Comparison of ENCODE assay signal across 8 cellular contexts in the genomic region with DNA sequence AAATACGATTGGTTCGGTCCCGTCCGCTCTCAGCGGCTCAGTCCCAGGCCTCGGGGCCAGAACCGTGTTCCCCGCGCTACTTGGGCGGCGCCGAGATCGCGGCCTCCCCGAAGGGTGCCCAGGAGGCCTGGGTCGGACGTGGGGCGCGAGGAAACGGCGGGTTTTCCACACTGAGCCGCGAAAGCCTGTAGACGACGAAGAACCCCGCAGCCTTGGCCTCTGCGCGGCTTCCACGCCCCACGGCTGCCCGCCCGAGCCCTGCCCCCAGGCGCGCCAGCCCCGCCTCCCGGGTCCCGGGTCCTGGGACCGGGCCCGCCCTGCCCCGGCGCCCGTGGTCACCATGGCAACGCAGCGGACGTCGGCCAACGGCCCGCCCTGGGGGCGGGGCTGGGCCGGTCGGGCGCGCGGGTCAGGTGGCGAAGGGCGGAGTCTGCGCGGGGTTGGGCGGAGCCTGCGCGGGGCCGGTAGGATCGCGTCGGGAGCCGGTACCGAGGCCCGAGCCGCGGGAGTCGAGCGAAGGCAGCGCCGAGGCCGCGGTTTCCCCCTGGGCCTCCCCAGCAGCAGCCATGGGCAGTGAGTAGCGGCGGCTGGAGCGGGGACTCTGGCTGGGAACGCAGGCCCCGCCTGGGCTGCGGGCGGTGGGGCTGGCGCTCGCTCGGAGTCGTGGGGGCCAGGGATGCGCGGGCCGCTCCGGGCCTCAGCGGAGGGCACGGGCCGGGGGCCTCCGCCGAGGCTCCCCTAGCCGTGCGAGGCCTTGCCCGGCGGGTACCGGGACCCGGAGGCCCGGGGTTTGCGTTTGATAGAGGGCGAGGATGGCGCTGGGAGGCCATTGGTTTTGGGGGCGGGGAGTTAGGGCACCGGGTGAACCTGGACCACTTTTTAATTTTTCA. TPM values are rescaled to one million over a fixed set of nuclear protein-coding genes. Genes with fewer than 3 reads are reported as not detected.
DNase-seq lines count a peak whose midpoint lies in the region; ATAC-seq and TF ChIP-seq lines count a peak whose summit lies in the region.

Gene SEC61A2, plus strand, starts transcription at position 456 of the 890 bp plus-strand sequence. Its CDS starts 111 bp downstream, at position 567.

- no peak for TF ChIP-seq RAD21 in IMR-90 (IDR thresholded peaks at IDR 0.05; ENCODE audit: low read length)

- CTCF ChIA-PET in IMR-90 (lab: Yijun Ruan, JAX), result interaction anchor here (1.0 kb wide), 1 partner anchor 26 kb away, joined by 6 read pairs; no protein-coding TSS in a partner anchor

- intact Hi-C loops in IMR-90 (cut with micrococcal nuclease), result no loop called here

- H3K79me1 ChIP-seq in IMR-90 (ENCODE audit: low read depth in 1 of 2, low read length in 2 of 2), result peaks cover 12 to 35% of the 10 kb centered on the region in 2 experiments; a peak in 3 of 4 replicates

- H3K27ac ChIP-seq in IMR-90 (ENCODE audit: insufficient read depth, low read length), result peak within 1 kb of the TSS; percentile 94
- H3K27ac ChIP-seq in esophagus (ENCODE audit: low read depth in 2 of 2, low read length in 1 of 2), result peak within 1 kb of the TSS; percentile 97
- peak within 1 kb of the TSS; percentile 51 for H3K27ac ChIP-seq in muscle layer of duodenum (ENCODE audit: low read length)

- H3K9me1 ChIP-seq in IMR-90 (ENCODE audit: insufficient read depth, low read length), result 0 out of 2 replicates have a peak, but pooled peaks cover 5% of the 10 kb centered on the region

- H3K14ac ChIP-seq in IMR-90 (replicated peaks; ENCODE audit: low read depth, low read length), result peak within 1 kb of the TSS; percentile 94

- H4K8ac ChIP-seq in IMR-90 (ENCODE audit: low read depth in 2 of 2, low read length in 2 of 2), result peak within 1 kb of the TSS; percentile 59 to 93

- H3K4me3 ChIP-seq in IMR-90 (ENCODE audit: insufficient read depth, low read depth, low read length) (peak within 1 kb of the TSS; percentile 97), esophagus (ENCODE audit: low read depth in 1 of 2, low read length in 2 of 2) (peak within 1 kb of the TSS; percentile 71 to 90), muscle layer of duodenum (ENCODE audit: low read depth in 1 of 2, low read length in 2 of 2) (peak within 1 kb of the TSS; percentile 67 to 94)

- peak within 1 kb of the TSS; percentile 86 for H2AK9ac ChIP-seq in IMR-90 (replicated peaks; ENCODE audit: low read depth, low read length, poor library complexity)

- in situ Hi-C loops in IMR-90 (cut with MboI; ENCODE audit: low sequenced_read_pairs), result no loop called here

- DNase-seq in DMS114 treated with DMSO at 0.1 percent for 48 hours (lab: John Stamatoyannopoulos, UW; ENCODE audit: unreplicated experiment) (peak; percentile 71), IMR-90 (peak; percentile 84), OCI-M2 (lab: John Stamatoyannopoulos, UW; ENCODE audit: unreplicated experiment) (peak; percentile 30)
- peak; percentile 99 for DNase-seq in activated T-cell treated with anti-CD3 and anti-CD28 coated beads, Interleukin-2, amount 50 U/mL, for 1 hour
- DNase-seq in stimulated activated CD8-positive, alpha-beta memory T cell treated with anti-CD3 and anti-CD28 coated beads, Interleukin-7, amount 100 ng/mL, for 24 hours (ENCODE audit: low read depth), result peak; percentile 94

- H2AFZ ChIP-seq in IMR-90 (replicated peaks; ENCODE audit: low read length, poor library complexity), result peak within 1 kb of the TSS; percentile 98

- ATAC-seq in GM21528 (IDR thresholded peaks at IDR 0.05; ENCODE audit: low FRiP score, unreplicated experiment) (peak; percentile 88), IMR-90 (ENCODE audit: low read depth) (peak; percentile 96)

- H3K27me3 ChIP-seq in IMR-90 (ENCODE audit: control insufficient read depth, insufficient read depth, low read length), result no peaks in the 10 kb centered on the region
- no peaks in the 10 kb centered on the region for H3K27me3 ChIP-seq in esophagus (ENCODE audit: control insufficient read depth in 1 of 2, insufficient read depth in 2 of 2, low read length in 2 of 2)
- no peaks in the 10 kb centered on the region for H3K27me3 ChIP-seq in muscle layer of duodenum (ENCODE audit: low read depth, low read length)

- no TSS peak for BruUV-seq in IMR-90 (replicated peaks; lab: Mats Ljungman, UMichigan)

- peak within 1 kb of the TSS; percentile 79 for H4K91ac ChIP-seq in IMR-90 (ENCODE audit: insufficient read depth, low read depth, low read length)

- peak within 1 kb of the TSS; percentile 28; the same call in 1 of the 2 replicates for H4K5ac ChIP-seq in IMR-90 (ENCODE audit: low read depth, low read length)

- peaks cover 3% of the 10 kb centered on the region; the same call in 1 of the 2 replicates for H3K36me3 ChIP-seq in IMR-90 (ENCODE audit: control insufficient read depth, insufficient read depth, low read length)
- H3K36me3 ChIP-seq in esophagus (ENCODE audit: control insufficient read depth in 2 of 2, insufficient read depth in 2 of 2, low read length in 1 of 2), result no peaks in the 10 kb centered on the region
- H3K36me3 ChIP-seq in muscle layer of duodenum (ENCODE audit: control insufficient read depth in 1 of 2, insufficient read depth in 2 of 2, low read length in 2 of 2), result peaks cover 3 to 5% of the 10 kb centered on the region in 2 donors

- no peaks in the 10 kb centered on the region; the same call in 1 of the 2 replicates for H3K4me1 ChIP-seq in IMR-90 (ENCODE audit: control insufficient read depth, insufficient read depth, low read length)
- no peaks in the 10 kb centered on the region for H3K4me1 ChIP-seq in esophagus (ENCODE audit: control insufficient read depth in 2 of 2, insufficient read depth in 2 of 2, low read length in 1 of 2)
- H3K4me1 ChIP-seq in muscle layer of duodenum (ENCODE audit: control insufficient read depth in 1 of 2, insufficient read depth in 2 of 2, low read length in 2 of 2), result peaks cover 0 to 14% of the 10 kb centered on the region in 2 donors

- H3K4me2 ChIP-seq in IMR-90 (ENCODE audit: low read depth, low read length), result peak within 1 kb of the TSS; percentile 94

- H4K20me1 ChIP-seq in IMR-90 (ENCODE audit: insufficient read depth, low read length), result 0 out of 2 replicates have a peak, but pooled peaks cover 8% of the 10 kb centered on the region

- H3K9ac ChIP-seq in IMR-90 (ENCODE audit: low read depth, low read length), result peak within 1 kb of the TSS; percentile 87

- H3K23ac ChIP-seq in IMR-90 (ENCODE audit: low read depth, low read length), result peak within 1 kb of the TSS; percentile 87

- 0 out of 2 replicates have a peak within 1 kb of the TSS, but pooled peaks have one; percentile 13 for H2AK5ac ChIP-seq in IMR-90 (ENCODE audit: low read depth, low read length)

- H3K4ac ChIP-seq in IMR-90 (ENCODE audit: low read depth, low read length), result peak within 1 kb of the TSS; percentile 90

- no peak for TF ChIP-seq CTCF in IMR-90 (conservative IDR thresholded peaks at IDR 0.05; ENCODE audit: low read depth, low read length)

- H2BK120ac ChIP-seq in IMR-90 (ENCODE audit: low read depth, low read length), result peak within 1 kb of the TSS; percentile 71; the same call in 1 of the 2 replicates

- H2BK20ac ChIP-seq in IMR-90 (ENCODE audit: low read depth, low read length), result peak within 1 kb of the TSS; percentile 55; the same call in 1 of the 2 replicates

- 1% methylated on average over 67 of the region's 108 CpGs; no CpG with 5 or more reads in 1 of the 2 experiments for WGBS in IMR-90 (ENCODE audit: extremely low coverage in 2 of 2, insufficient read length in 1 of 2), 2 experiments
- WGBS in esophagus, 2 donors, result 0 to 1% methylated on average over 91 to 108 of the region's 108 CpGs

- H3K9me3 ChIP-seq in IMR-90 (ENCODE audit: control insufficient read depth, insufficient read depth, low read length) (no peaks in the 10 kb centered on the region), esophagus (ENCODE audit: control insufficient read depth in 2 of 2, insufficient read depth in 1 of 2, low read depth in 1 of 2, low read length in 1 of 2) (no peaks in the 10 kb centered on the region), muscle layer of duodenum (ENCODE audit: control insufficient read depth in 1 of 2, low read length in 2 of 2) (no peaks in the 10 kb centered on the region)

- H2BK15ac ChIP-seq in IMR-90 (ENCODE audit: low read depth, low read length), result no peak within 1 kb of the TSS

- dilution Hi-C loops in IMR-90 (cut with HindIII; ENCODE audit: low sequenced_read_pairs, unreplicated experiment), result no loop called here

- peak within 1 kb of the TSS; percentile 87 for H2BK5ac ChIP-seq in IMR-90 (ENCODE audit: low read depth, low read length, poor library complexity, severe bottlenecking)

- peak within 1 kb of the TSS; percentile 70; the same call in 1 of the 2 replicates for H3K56ac ChIP-seq in IMR-90 (ENCODE audit: extremely low read depth, insufficient read depth, low read length)

- TF ChIP-seq POLR2A in IMR-90 (IDR thresholded peaks at IDR 0.05; ENCODE audit: low read depth, low read length), result peak; percentile 40; the same call in 1 of the 2 replicates

- POLR2A ChIA-PET in IMR-90 (lab: Charles Lee; ENCODE audit: unreplicated experiment), result no interaction called here

- peak within 1 kb of the TSS; percentile 46; the same call in 1 of the 2 replicates for H3K18ac ChIP-seq in IMR-90 (ENCODE audit: low read depth, low read length)

TF ChIP-seq in IMR-90, 13 proteins besides CTCF, POLR2A, EP300 and RAD21 (continues in another document):
- TF ChIP-seq MAZ (IDR thresholded peaks at IDR 0.05; ENCODE audit: borderline replicate concordance, low read depth, low read length) (peak; percentile 84), NFE2L2 (IDR thresholded peaks at IDR 0.05; ENCODE audit: low read depth, low read length) (no peak), RFX5 (IDR thresholded peaks at IDR 0.05; ENCODE audit: low read depth, low read length) (no peak), RCOR1 (IDR thresholded peaks at IDR 0.05; ENCODE audit: insufficient replicate concordance, low read length) (no peak), CEBPB (IDR thresholded peaks at IDR 0.05; ENCODE audit: low read depth, low read length) (no peak), FOS (IDR thresholded peaks at IDR 0.05; ENCODE audit: low read depth, low read length) (no peak), USF2 (IDR thresholded peaks at IDR 0.05; ENCODE audit: low read depth, low read length) (peak; percentile 79), SMC3 (IDR thresholded peaks at IDR 0.05; ENCODE audit: low read depth, low read length) (no peak), MXI1 (IDR thresholded peaks at IDR 0.05; ENCODE audit: borderline replicate concordance, low read depth, low read length) (peak; percentile 54; the same call in 1 of the 2 replicates)

RNA-seq across cellular contexts. Expression of gene SEC61A2, which starts in this region (rescaled TPM):
- 6.8 and 8.3 TPM in 2 replicates for total RNA-seq in IMR-90 (2012; rRNA removed)
- 8.2 and 10.3 TPM in 2 replicates for polyA plus RNA-seq in IMR-90 (2012; rRNA removed)
- polyA plus RNA-seq in IMR-90 (2012; cell fraction: cytosol; rRNA removed), result 1.8 and 2.7 TPM in 2 replicates
- 12.8 and 52.9 TPM in 2 replicates for polyA plus RNA-seq in IMR-90 (2012; cell fraction: nucleus; rRNA removed; ENCODE audit: low replicate concordance)
- polyA plus RNA-seq in esophagus, result 1 to 10 TPM; 2.7 TPM

Comparison
In these comparisons a context has a peak if more than half of its experiments do, and no peak if none do; other contexts are left out.
1. Peak in every context shown above with its lines: DNase-seq, ATAC-seq, H3K4me3 ChIP-seq and H3K27ac ChIP-seq.
2. DNase-seq: peak in every context shown above with its lines; median percentile 99 in activated T-cell treated with anti-CD3 and anti-CD28 coated beads, Interleukin-2, amount 50 U/mL, for 1 hour; 94 in stimulated activated CD8-positive, alpha-beta memory T cell treated with anti-CD3 and anti-CD28 coated beads, Interleukin-7, amount 100 ng/mL, for 24 hours; 84 in IMR-90; 71 in DMS114 treated with DMSO at 0.1 percent for 48 hours; 30 in OCI-M2.